10 cellular contexts compared by ENCODE assay signal in genomic region chr6:163356324-163356723, GRCh38. TPM values are rescaled to one million over a fixed set of nuclear protein-coding genes. Genes with fewer than 3 reads are reported as not detected.
DNase-seq lines count a peak whose midpoint lies in the region; ATAC-seq and TF ChIP-seq lines count a peak whose summit lies in the region.
"Had no signal": no experiment of that assay in that cellular context is flagged by ENCODE, and none has a peak within 500 bp of the region (broad histone marks: within the 10 kb centered on the region; RNA-seq: fewer than 3 reads in every experiment).

No MANE protein-coding gene starts in this region.

- peak; percentile 28 for DNase-seq in LHCN-M2 (ENCODE audit: low read depth)
- DNase-seq in astrocyte of the spinal cord (ENCODE audit: low read depth, low spot score), result peak; percentile 77
- peak; percentile 69 for DNase-seq in kidney tubule cell (ENCODE audit: low spot score)
- DNase-seq in substantia nigra (lab: John Stamatoyannopoulos, UW), result peak in 45 of 49 donors; percentile 27 to 92 (median 75)
- no peak for DNase-seq in middle frontal gyrus (ENCODE audit: extremely low spot score, low spot score)
- DNase-seq in mesendoderm, result no peak
- DNase-seq in NCI-H1436 (lab: John Stamatoyannopoulos, UW), result no peak
- DNase-seq: activated T-cell treated with anti-CD3 and anti-CD28 coated beads, Interleukin-2, amount 50 U/mL, for 48 hours; NCI-H1105 had no signal

- no peak for ATAC-seq in GM19397 (IDR thresholded peaks at IDR 0.05; ENCODE audit: unreplicated experiment)

- no peak overlapping the region for H3K4ac ChIP-seq in mesendoderm (ENCODE audit: low read depth, low read length)

- H2AK5ac ChIP-seq in mesendoderm (ENCODE audit: low read length), result no peak overlapping the region

- no peak overlapping the region for H2BK5ac ChIP-seq in mesendoderm (ENCODE audit: low read length)

- in situ Hi-C loops in astrocyte of the spinal cord (cut with HindIII; ENCODE audit: low sequenced_read_pairs), result no loop called here

- H4K8ac ChIP-seq in mesendoderm (ENCODE audit: low read depth, low read length), result no peak overlapping the region

- TF ChIP-seq CTCF in astrocyte of the spinal cord (IDR thresholded peaks at IDR 0.05; ENCODE audit: low read depth, low read length), result no peak

- H3K18ac ChIP-seq in mesendoderm (ENCODE audit: low read length), result no peak overlapping the region

- no peak overlapping the region for H3K4me2 ChIP-seq in mesendoderm (ENCODE audit: low read length)

- H3K9ac ChIP-seq in mesendoderm (ENCODE audit: low read length), result no peak overlapping the region

- no peak overlapping the region for H3K56ac ChIP-seq in mesendoderm (ENCODE audit: low read length)

- no CpG with 5 or more reads among the region's 13 CpGs for WGBS in mesendoderm (ENCODE audit: extremely low coverage, insufficient coverage, low lambda C conversion rate)

- no peaks in the 10 kb centered on the region for H3K27me3 ChIP-seq in mesendoderm (ENCODE audit: insufficient read depth, low read length, poor library complexity)

- H3K27ac ChIP-seq in substantia nigra (ENCODE audit: low read depth, low read length, poor library complexity, severe bottlenecking) (peak overlapping the region; percentile 100), mesendoderm (ENCODE audit: low read depth, low read length) (no peak overlapping the region)

- no peak overlapping the region for H2BK120ac ChIP-seq in mesendoderm (ENCODE audit: low read depth, low read length)

- no peak overlapping the region for H4K5ac ChIP-seq in mesendoderm (ENCODE audit: low read length)

- H3K23ac ChIP-seq in mesendoderm (ENCODE audit: low read length), result no peak overlapping the region

- no peaks in the 10 kb centered on the region for H3K36me3 ChIP-seq in mesendoderm (ENCODE audit: control insufficient read depth, insufficient read depth, low read length)

- no peaks in the 10 kb centered on the region for H3K79me2 ChIP-seq in mesendoderm (ENCODE audit: control insufficient read depth, insufficient read depth, low read length)

- H3K4me3 ChIP-seq in astrocyte of the spinal cord (ENCODE audit: low read depth, low read length) (no peak overlapping the region), mesendoderm (ENCODE audit: low read length) (no peak overlapping the region)

- H3K79me1 ChIP-seq in mesendoderm (ENCODE audit: low read length), result no peaks in the 10 kb centered on the region

- H2BK15ac ChIP-seq in mesendoderm (replicated peaks; ENCODE audit: low read depth), result no peak overlapping the region

- H3K4me1 ChIP-seq in mesendoderm (ENCODE audit: control insufficient read depth, low read depth, low read length), result peaks cover 5% of the 10 kb centered on the region

RNA-seq across cellular contexts. Expression of gene QKI, which starts 58.2 kb away (rescaled TPM):
- 84.7 and 122 TPM in 2 replicates for total RNA-seq in LHCN-M2 (2014; rRNA removed)
- polyA plus RNA-seq in LHCN-M2 (2012), result 46.2 TPM
- polyA plus RNA-seq in mesendoderm (2013, experiment 1 of 2), result 119 TPM
- 114 TPM for polyA plus RNA-seq in mesendoderm (2013, experiment 2 of 2)

Comparison
In these comparisons a context has a peak if more than half of its experiments do, and no peak if none do; other contexts are left out.
1. DNase-seq: peak in LHCN-M2 (single experiment), astrocyte of the spinal cord (single experiment), kidney tubule cell (single experiment) and substantia nigra (45 of 49); none in middle frontal gyrus (single experiment), mesendoderm (single experiment) and NCI-H1436 (single experiment).